ENCODE assay signal across 9 cellular contexts in genomic region chr22:31161386-31161785, GRCh38. TPM values are rescaled to one million over a fixed set of nuclear protein-coding genes. Genes with fewer than 3 reads are reported as not detected.
DNase-seq lines count a peak whose midpoint lies in the region; ATAC-seq and TF ChIP-seq lines count a peak whose summit lies in the region.
"Had no signal": no experiment of that assay in that cellular context is flagged by ENCODE, and none has a peak within 500 bp of the region (broad histone marks: within the 10 kb centered on the region; RNA-seq: fewer than 3 reads in every experiment).

No MANE protein-coding gene starts in this region.

- POLR2A ChIA-PET in CD8-positive, alpha-beta T cell (lab: Charles Lee): interaction anchor here (3.1 kb wide), 1 partner anchor 51 kb away, joined by 9 read pairs; the partner anchor contains the start of gene LIMK2
- POLR2A ChIA-PET in Panc1 (lab: Charles Lee): interaction anchor here (0.6 to 1.1 kb wide), 3 partner anchors 15 to 58 kb away, joined by 3 to 15 read pairs (median 3); partner anchors contain the start of gene LIMK2

- no peak overlapping the region for H3K27ac ChIP-seq in CD8-positive, alpha-beta T cell (ENCODE audit: low read depth, low read length)
- H3K27ac ChIP-seq in Panc1 (ENCODE audit: low read length) (no peak overlapping the region), esophagus muscularis mucosa (replicated peaks in 1 of 4) (peak overlapping the region; percentile 92 to 98 (median 96))

- in situ Hi-C loops in Panc1 (cut with HindIII; ENCODE audit: low pct_unique_long_range_greater_than_20kb, low sequenced_read_pairs): no loop called here

- H3K27me3 Mint-ChIP-seq in CD8-positive, alpha-beta T cell (ENCODE audit: low read depth): no peaks in the 10 kb centered on the region
- H3K27me3 Mint-ChIP-seq in progenitor cell of endocrine pancreas: peaks cover 26% of the 10 kb centered on the region

- no peak for DNase-seq in CD8-positive, alpha-beta T cell
- DNase-seq in Panc1 (ENCODE audit: low read depth, low spot score): no peak
- DNase-seq in esophagus muscularis mucosa (ENCODE audit: extremely low spot score): no peak
- DNase-seq in progenitor cell of endocrine pancreas (ENCODE audit: low spot score, unreplicated experiment): no peak
- no peak for DNase-seq in H7
- no peak for DNase-seq in posterior vena cava (ENCODE audit: low spot score)
- DNase-seq in globus pallidus (ENCODE audit: low spot score): no peak

- no peak for TF ChIP-seq CTCF in CD8-positive, alpha-beta T cell (IDR thresholded peaks at IDR 0.05)
- TF ChIP-seq CTCF in Panc1 (IDR thresholded peaks at IDR 0.05) (no peak), esophagus muscularis mucosa (IDR thresholded peaks at IDR 0.05) (no peak), progenitor cell of endocrine pancreas (IDR thresholded peaks at IDR 0.05; ENCODE audit: unreplicated experiment) (no peak)

- TF ChIP-seq POLR2A in esophagus muscularis mucosa (IDR thresholded peaks at IDR 0.05; ENCODE audit: low read depth): no peak

- H3K27ac Mint-ChIP-seq in CD8-positive, alpha-beta T cell: peak overlapping the region; percentile 98
- H3K27ac Mint-ChIP-seq in progenitor cell of endocrine pancreas: no peak overlapping the region

- H3K4me1 ChIP-seq in CD8-positive, alpha-beta T cell (ENCODE audit: insufficient read depth, low read length): peaks cover 26% of the 10 kb centered on the region
- peaks cover 3% of the 10 kb centered on the region for H3K4me1 ChIP-seq in Panc1 (ENCODE audit: control insufficient read depth, insufficient read depth, low read length)
- peaks cover 21 to 63% (median 44%) of the 10 kb centered on the region in 4 donors for H3K4me1 ChIP-seq in esophagus muscularis mucosa

- no peaks in the 10 kb centered on the region for H3K36me3 ChIP-seq in CD8-positive, alpha-beta T cell (ENCODE audit: insufficient read depth, low read length)
- H3K36me3 ChIP-seq in Panc1 (ENCODE audit: control insufficient read depth, insufficient read depth, low read length): peaks cover 6% of the 10 kb centered on the region; the same call in 1 of the 2 replicates
- peaks cover 0 to 32% (median 20%) of the 10 kb centered on the region in 4 donors for H3K36me3 ChIP-seq in esophagus muscularis mucosa
- H3K36me3 ChIP-seq in H7 (replicated peaks; ENCODE audit: control insufficient read depth, insufficient read depth, low read length): peaks cover 1% of the 10 kb centered on the region

- BruUV-seq in Panc1 (replicated peaks; lab: Mats Ljungman, UMichigan): no TSS peak

- no peaks in the 10 kb centered on the region for H3K27me3 ChIP-seq in CD8-positive, alpha-beta T cell (ENCODE audit: insufficient read depth, low read length)
- H3K27me3 ChIP-seq in Panc1 (ENCODE audit: control insufficient read depth, insufficient read depth, low read length) (no peaks in the 10 kb centered on the region), esophagus muscularis mucosa (no peaks in the 10 kb centered on the region), H7 (ENCODE audit: control insufficient read depth, insufficient read depth, low read length) (peaks cover 3% of the 10 kb centered on the region)

- H3K4me3 Mint-ChIP-seq in CD8-positive, alpha-beta T cell: peak overlapping the region; percentile 100
- H3K4me3 Mint-ChIP-seq in progenitor cell of endocrine pancreas (ENCODE audit: low read depth): peak overlapping the region; percentile 98

- intact Hi-C loops in CD8-positive, alpha-beta T cell (cut with DNase I, micrococcal nuclease): loop anchor here (2.0 to 5.0 kb wide), 8 partner anchors 55 to 569 kb away; partner anchors contain the start of genes PATZ1 (in 1 of the 2), PIK3IP1 (in 1 of the 2), SELENOM (in 1 of the 2) and SLC35E4 (in 1 of the 2)
- intact Hi-C loops in Panc1 (cut with micrococcal nuclease; ENCODE audit: unreplicated experiment) (no loop called here), esophagus muscularis mucosa (cut with DNase I) (no loop called here), posterior vena cava (cut with DNase I) (no loop called here)

- no peaks in the 10 kb centered on the region for H3K9me3 ChIP-seq in CD8-positive, alpha-beta T cell (ENCODE audit: low read length)
- H3K9me3 ChIP-seq in Panc1 (ENCODE audit: control insufficient read depth, insufficient read depth, low read depth, low read length) (no peaks in the 10 kb centered on the region), esophagus muscularis mucosa (no peaks in the 10 kb centered on the region)

- peaks cover 23% of the 10 kb centered on the region for H3K36me3 Mint-ChIP-seq in CD8-positive, alpha-beta T cell
- H3K36me3 Mint-ChIP-seq in progenitor cell of endocrine pancreas (ENCODE audit: insufficient read depth): peaks cover 9% of the 10 kb centered on the region

- CTCF ChIA-PET in CD8-positive, alpha-beta T cell (lab: Charles Lee): interaction anchor here (1.7 kb wide), 1 partner anchor 9 kb away, joined by 5 read pairs; no protein-coding TSS in a partner anchor
- CTCF ChIA-PET in Panc1 (lab: Charles Lee): interaction anchor here (0.6 kb wide), 1 partner anchor 71 kb away, joined by 3 read pairs; no protein-coding TSS in a partner anchor

- ATAC-seq in CD8-positive, alpha-beta T cell: no peak
- ATAC-seq in Panc1 (no peak), GM21825 (IDR thresholded peaks at IDR 0.05; ENCODE audit: unreplicated experiment) (no peak)

- no peaks in the 10 kb centered on the region for H3K9me3 Mint-ChIP-seq in CD8-positive, alpha-beta T cell
- no peaks in the 10 kb centered on the region for H3K9me3 Mint-ChIP-seq in progenitor cell of endocrine pancreas (ENCODE audit: low read depth)

- TF ChIP-seq EP300 in esophagus muscularis mucosa (IDR thresholded peaks at IDR 0.05): no peak

- no peak overlapping the region for H3K4me3 ChIP-seq in CD8-positive, alpha-beta T cell (ENCODE audit: low read depth, low read length)
- H3K4me3 ChIP-seq in Panc1 (ENCODE audit: low read depth in 2 of 2, low read length in 2 of 2): peak overlapping the region; percentile 91 to 92
- H3K4me3 ChIP-seq in esophagus muscularis mucosa: peak overlapping the region; percentile 79 to 96 (median 84)
- no peak overlapping the region for H3K4me3 ChIP-seq in H7 (ENCODE audit: insufficient read depth, low read depth, low read length)

- H3K4me1 Mint-ChIP-seq in CD8-positive, alpha-beta T cell (ENCODE audit: low read depth): peaks cover 43% of the 10 kb centered on the region
- peaks cover 16% of the 10 kb centered on the region for H3K4me1 Mint-ChIP-seq in progenitor cell of endocrine pancreas (ENCODE audit: low read depth)

RNA-seq across cellular contexts. Expression of gene RNF185, which starts 1.4 kb away (rescaled TPM):
- total RNA-seq in CD8-positive, alpha-beta T cell: 1 to 10 TPM; 6.1 to 8.1 TPM
- total RNA-seq in Panc1 (2021; ENCODE audit: unreplicated experiment) (23.5 TPM), esophagus muscularis mucosa (10 to 100 TPM; 33.6 to 66.7 (median 55.6) TPM), progenitor cell of endocrine pancreas (27.3 and 27.4 TPM in 2 replicates), posterior vena cava (10 to 100 TPM; 31.7 to 33.7 TPM)
- 25.4 TPM for polyA plus RNA-seq in Panc1 (2012; ENCODE audit: insufficient read length)
- total RNA-seq in H7 (2014; rRNA removed; shearing (Covaris generic)): 23.1 and 24.2 TPM in 2 replicates

RNA-seq across cellular contexts. Expression of gene PLA2G3, which starts 21.1 kb away (rescaled TPM):
- total RNA-seq in CD8-positive, alpha-beta T cell: not detected
- total RNA-seq in Panc1 (2021; ENCODE audit: unreplicated experiment) (not detected), esophagus muscularis mucosa (not detected), progenitor cell of endocrine pancreas (2.6 and 4.6 TPM in 2 replicates), posterior vena cava (not detected)
- not detected for polyA plus RNA-seq in Panc1 (2012; ENCODE audit: insufficient read length)
- total RNA-seq in H7 (2014; rRNA removed; shearing (Covaris generic)): 13.6 and 19.3 TPM in 2 replicates
- total RNA-seq: left lobe of liver had no signal

RNA-seq across cellular contexts. Expression of gene INPP5J, which starts 38.6 kb away (rescaled TPM):
- total RNA-seq in CD8-positive, alpha-beta T cell: under 1 TPM; 0.11 to 0.14 TPM
- total RNA-seq in Panc1 (2021; ENCODE audit: unreplicated experiment) (1.7 TPM), esophagus muscularis mucosa (1 to 10 TPM; 1.3 to 2.1 (median 1.8) TPM), progenitor cell of endocrine pancreas (14.8 and 17.9 TPM in 2 replicates), posterior vena cava (under 1 TPM; 0.52 to 0.74 TPM)
- 2.1 TPM for polyA plus RNA-seq in Panc1 (2012; ENCODE audit: insufficient read length)
- 10.6 and 11.9 TPM in 2 replicates for total RNA-seq in H7 (2014; rRNA removed; shearing (Covaris generic))

RNA-seq across cellular contexts. Expression of gene LIMK2, which starts 50.7 kb away (rescaled TPM):
- total RNA-seq in CD8-positive, alpha-beta T cell: 1 to 10 TPM; 8.4 to 9.1 TPM
- total RNA-seq in Panc1 (2021; ENCODE audit: unreplicated experiment) (12.6 TPM), esophagus muscularis mucosa (10 to 100 TPM; 12.0 to 18.2 (median 14.3) TPM), progenitor cell of endocrine pancreas (41.9 and 44.7 TPM in 2 replicates), posterior vena cava (10 to 100 TPM; 24.6 to 26.8 TPM)
- polyA plus RNA-seq in Panc1 (2012; ENCODE audit: insufficient read length): 10.7 TPM
- total RNA-seq in H7 (2014; rRNA removed; shearing (Covaris generic)): 22.4 and 24.2 TPM in 2 replicates

RNA-seq across cellular contexts. Expression of gene SELENOM, which starts 54.0 kb away (rescaled TPM):
- total RNA-seq in CD8-positive, alpha-beta T cell: 10 to 100 TPM; 55.6 to 62.2 TPM
- total RNA-seq in Panc1 (2021; ENCODE audit: unreplicated experiment) (84.4 TPM), esophagus muscularis mucosa (1,000 to 10,000 TPM; 1,118 to 1,733 (median 1,416) TPM), progenitor cell of endocrine pancreas (3.1 and 3.7 TPM in 2 replicates), posterior vena cava (100 to 1,000 TPM; 535 to 575 TPM)
- polyA plus RNA-seq in Panc1 (2012; ENCODE audit: insufficient read length): 108 TPM
- 14.6 and 22.4 TPM in 2 replicates for total RNA-seq in H7 (2014; rRNA removed; shearing (Covaris generic))

Comparison
In these comparisons a context has a peak if more than half of its experiments do, and no peak if none do; other contexts are left out.
1. H3K27ac ChIP-seq: peak in esophagus muscularis mucosa (4 of 4); none in CD8-positive, alpha-beta T cell (single experiment) and Panc1 (single experiment).
2. H3K4me3 ChIP-seq: peak in Panc1 (2 of 2) and esophagus muscularis mucosa (4 of 4); none in CD8-positive, alpha-beta T cell (single experiment) and H7 (single experiment).
3. intact Hi-C loops: an anchor here in CD8-positive, alpha-beta T cell (2.0 to 5.0 kb wide); none called in Panc1, esophagus muscularis mucosa and posterior vena cava.